8 cellular contexts compared by ENCODE assay signal in genomic region chr12:123601602-123602489, GRCh38. TPM values are rescaled to one million over a fixed set of nuclear protein-coding genes. Genes with fewer than 3 reads are reported as not detected.
DNase-seq lines count a peak whose midpoint lies in the region; ATAC-seq and FAIRE-seq lines count a peak whose summit lies in the region.

Gene DDX55, plus strand, starts transcription at chr12:123602099. Its CDS starts 50 bp downstream, at chr12:123602149.

- H3K27me3 ChIP-seq in SJCRH30: no peaks in the 10 kb centered on the region

- peak; percentile 89 for ATAC-seq in GM21825 (IDR thresholded peaks at IDR 0.05; ENCODE audit: unreplicated experiment)

- DNase-seq in ELF-1 (ENCODE audit: low read depth, low spot score) (peak; percentile 91), Kasumi-1 (lab: John Stamatoyannopoulos, UW) (peak; percentile 71 to 84), SJCRH30 (peak; percentile 79 to 85), frontal cortex (ENCODE audit: low spot score in 2 of 2) (peak; percentile 80 to 84), nucleus accumbens (lab: John Stamatoyannopoulos, UW) (peak; percentile 8 to 90 (median 78)), superior temporal gyrus (ENCODE audit: extremely low spot score) (peak; percentile 87)
- peak; percentile 74 for DNase-seq in activated gamma-delta T cell treated with anti-CD3 and anti-CD28 coated beads, Interleukin-2, amount 50 U/mL, for 16 hours (ENCODE audit: low read depth)

- peak within 1 kb of the TSS; percentile 88 for H3K4me3 ChIP-seq in SJCRH30

- H3K36me3 ChIP-seq in SJCRH30: peaks cover 30% of the 10 kb centered on the region

- H3K27ac ChIP-seq in SJCRH30: peak within 1 kb of the TSS; percentile 85

- H3K4me1 ChIP-seq in SJCRH30: no peaks in the 10 kb centered on the region; the same call in 1 of the 2 replicates

- no peak for FAIRE-seq in frontal cortex (lab: Jason Lieb, UNC)

- H3K9me3 ChIP-seq in SJCRH30 (replicated peaks): no peaks in the 10 kb centered on the region

RNA-seq across cellular contexts. Expression of gene DDX55, which starts in this region (rescaled TPM):
- total RNA-seq in SJCRH30 (2014; rRNA removed; shearing (Covaris generic)): 29.8 and 40.9 TPM in 2 replicates
- total RNA-seq in frontal cortex: 17.9 TPM

Comparison
In these comparisons a context has a peak if more than half of its experiments do, and no peak if none do; other contexts are left out.
1. Peak in every context shown above with its lines: DNase-seq, ATAC-seq, H3K4me3 ChIP-seq and H3K27ac ChIP-seq.